1 cellular context compared by ENCODE assay signal in the genomic region with DNA sequence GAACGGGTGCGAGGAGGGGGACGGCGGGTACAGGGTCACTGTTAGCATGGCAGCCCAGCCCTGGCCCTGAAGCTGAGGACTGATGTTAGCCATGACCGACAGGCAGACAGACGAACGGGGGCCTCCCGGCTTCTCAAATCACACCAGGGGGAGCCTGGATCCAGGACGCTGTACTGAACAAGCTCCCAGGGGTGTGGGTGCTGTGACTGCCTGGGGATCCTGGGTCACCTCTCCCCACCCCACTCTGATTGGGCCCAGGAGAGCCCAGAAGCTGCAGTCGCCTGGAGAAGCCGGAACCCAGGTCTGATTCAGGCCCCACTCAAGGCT.
TF ChIP-seq lines count a peak whose summit lies in the region.

No MANE protein-coding gene starts in this region.

TF ChIP-seq in SK-N-SH, 30 proteins besides CTCF, POLR2A, EP300 and RAD21 (continued from another document):
- TF ChIP-seq, protein P1, sequence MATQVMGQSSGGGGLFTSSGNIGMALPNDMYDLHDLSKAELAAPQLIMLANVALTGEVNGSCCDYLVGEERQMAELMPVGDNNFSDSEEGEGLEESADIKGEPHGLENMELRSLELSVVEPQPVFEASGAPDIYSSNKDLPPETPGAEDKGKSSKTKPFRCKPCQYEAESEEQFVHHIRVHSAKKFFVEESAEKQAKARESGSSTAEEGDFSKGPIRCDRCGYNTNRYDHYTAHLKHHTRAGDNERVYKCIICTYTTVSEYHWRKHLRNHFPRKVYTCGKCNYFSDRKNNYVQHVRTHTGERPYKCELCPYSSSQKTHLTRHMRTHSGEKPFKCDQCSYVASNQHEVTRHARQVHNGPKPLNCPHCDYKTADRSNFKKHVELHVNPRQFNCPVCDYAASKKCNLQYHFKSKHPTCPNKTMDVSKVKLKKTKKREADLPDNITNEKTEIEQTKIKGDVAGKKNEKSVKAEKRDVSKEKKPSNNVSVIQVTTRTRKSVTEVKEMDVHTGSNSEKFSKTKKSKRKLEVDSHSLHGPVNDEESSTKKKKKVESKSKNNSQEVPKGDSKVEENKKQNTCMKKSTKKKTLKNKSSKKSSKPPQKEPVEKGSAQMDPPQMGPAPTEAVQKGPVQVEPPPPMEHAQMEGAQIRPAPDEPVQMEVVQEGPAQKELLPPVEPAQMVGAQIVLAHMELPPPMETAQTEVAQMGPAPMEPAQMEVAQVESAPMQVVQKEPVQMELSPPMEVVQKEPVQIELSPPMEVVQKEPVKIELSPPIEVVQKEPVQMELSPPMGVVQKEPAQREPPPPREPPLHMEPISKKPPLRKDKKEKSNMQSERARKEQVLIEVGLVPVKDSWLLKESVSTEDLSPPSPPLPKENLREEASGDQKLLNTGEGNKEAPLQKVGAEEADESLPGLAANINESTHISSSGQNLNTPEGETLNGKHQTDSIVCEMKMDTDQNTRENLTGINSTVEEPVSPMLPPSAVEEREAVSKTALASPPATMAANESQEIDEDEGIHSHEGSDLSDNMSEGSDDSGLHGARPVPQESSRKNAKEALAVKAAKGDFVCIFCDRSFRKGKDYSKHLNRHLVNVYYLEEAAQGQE (IDR thresholded peaks at IDR 0.05; ENCODE audit: low read depth, low read length), result no peak
- TF ChIP-seq GABPA (IDR thresholded peaks at IDR 0.05; ENCODE audit: low read depth) (no peak), RFX5 (IDR thresholded peaks at IDR 0.05; ENCODE audit: low read length) (no peak), PBX3 (IDR thresholded peaks at IDR 0.05) (no peak), FOSL2 (IDR thresholded peaks at IDR 0.05; ENCODE audit: borderline replicate concordance, low read depth) (no peak), NRF1 (IDR thresholded peaks at IDR 0.05; ENCODE audit: low read depth, low read length) (no peak)
